9 cellular contexts compared by ENCODE assay signal in the genomic region with DNA sequence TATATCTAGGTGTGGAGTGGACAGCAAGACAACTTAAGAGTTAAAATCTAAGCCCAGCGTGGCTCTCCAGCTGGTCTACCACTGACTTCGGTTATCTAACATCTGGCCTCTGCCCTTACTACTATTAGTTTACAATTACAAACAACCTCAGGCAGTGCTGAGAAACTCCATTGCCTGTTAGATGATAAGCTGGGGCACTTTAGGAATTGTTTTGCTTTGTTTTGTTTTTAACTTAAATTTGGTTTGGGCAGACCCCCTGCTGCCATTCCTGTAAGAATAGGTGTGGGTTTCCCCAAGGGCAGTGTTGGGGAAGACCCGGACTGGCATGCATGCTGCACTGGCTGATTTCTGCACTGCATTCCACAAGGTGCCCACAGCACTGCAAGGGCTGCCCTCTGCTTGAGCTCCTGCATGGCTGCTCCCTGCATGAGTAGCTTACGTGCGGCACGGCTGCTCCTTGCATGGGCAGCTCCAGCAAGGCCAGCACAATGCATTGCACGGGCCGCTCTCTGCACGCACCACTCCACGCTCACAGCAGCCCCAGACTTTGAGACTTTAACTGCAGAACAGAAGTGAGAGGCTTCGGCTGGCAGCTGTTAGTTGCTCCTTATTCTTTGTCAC.
A peak's percentile ranks its signal among the peaks of the same experiment; 100 is the strongest.
DNase-seq lines count a peak whose midpoint lies in the region; ATAC-seq and TF ChIP-seq lines count a peak whose summit lies in the region.
"Had no signal": no experiment of that assay in that cellular context is flagged by ENCODE, and none has a peak within 500 bp of the region (broad histone marks: within the 10 kb centered on the region; RNA-seq: fewer than 3 reads in every experiment).

No MANE protein-coding gene starts in this region.

- H3K36me3 ChIP-seq in stomach = no peaks in the 10 kb centered on the region
- H3K36me3 ChIP-seq: WERI-Rb-1 had no signal

- TF ChIP-seq EP300 in stomach (IDR thresholded peaks at IDR 0.05) = no peak

- peaks cover 7% of the 10 kb centered on the region for H3K36me3 Mint-ChIP-seq in activated CD8-positive, alpha-beta memory T cell treated with anti-CD3 and anti-CD28 coated beads, Interleukin-2, amount 10 ng/mL, durations not matched to agents 7 days and 5 days
- H3K36me3 Mint-ChIP-seq in effector memory CD8-positive, alpha-beta T cell (ENCODE audit: insufficient read depth) = no peaks in the 10 kb centered on the region

- intact Hi-C loops in stomach (cut with DNase I; ENCODE audit: low total_unique reads) = no loop called here

- CTCF ChIA-PET in activated CD8-positive, alpha-beta memory T cell treated with anti-CD3 and anti-CD28 coated beads, Interleukin-2, amount 10 ng/mL, durations not matched to agents 7 days and 5 days (lab: Charles Lee) = interaction anchor here (0.9 to 7.5 kb wide), 11 partner anchors 10 to 104 kb away, joined by 3 to 55 read pairs (median 6); a partner anchor contains a TSS

- peaks cover 16 to 55% (median 44%) of the 10 kb centered on the region in 4 donors for H3K4me1 ChIP-seq in stomach

- H3K4me3 ChIP-seq in stomach = no peak overlapping the region

- peak overlapping the region; percentile 92 for H3K27ac Mint-ChIP-seq in activated CD8-positive, alpha-beta memory T cell treated with anti-CD3 and anti-CD28 coated beads, Interleukin-2, amount 10 ng/mL, durations not matched to agents 7 days and 5 days
- peak overlapping the region; percentile 80 to 93 for H3K27ac Mint-ChIP-seq in effector memory CD8-positive, alpha-beta T cell

- no peak for TF ChIP-seq POLR2A in stomach (IDR thresholded peaks at IDR 0.05)

- TF ChIP-seq CTCF in stomach (IDR thresholded peaks at IDR 0.05) = no peak

- peaks cover 57% of the 10 kb centered on the region for H3K4me1 Mint-ChIP-seq in activated CD8-positive, alpha-beta memory T cell treated with anti-CD3 and anti-CD28 coated beads, Interleukin-2, amount 10 ng/mL, durations not matched to agents 7 days and 5 days
- peaks cover 31 to 42% of the 10 kb centered on the region in 2 donors for H3K4me1 Mint-ChIP-seq in effector memory CD8-positive, alpha-beta T cell (ENCODE audit: low read depth in 2 of 2)

- peak overlapping the region; percentile 38 for H3K4me3 Mint-ChIP-seq in activated CD8-positive, alpha-beta memory T cell treated with anti-CD3 and anti-CD28 coated beads, Interleukin-2, amount 10 ng/mL, durations not matched to agents 7 days and 5 days
- peak overlapping the region; percentile 62 to 70 for H3K4me3 Mint-ChIP-seq in effector memory CD8-positive, alpha-beta T cell

- H3K9me3 Mint-ChIP-seq in activated CD8-positive, alpha-beta memory T cell treated with anti-CD3 and anti-CD28 coated beads, Interleukin-2, amount 10 ng/mL, durations not matched to agents 7 days and 5 days (ENCODE audit: low read depth) = no peaks in the 10 kb centered on the region
- no peaks in the 10 kb centered on the region for H3K9me3 Mint-ChIP-seq in effector memory CD8-positive, alpha-beta T cell

- H3K27ac ChIP-seq in stomach = peak overlapping the region in 3 of 5 donors; percentile 42 to 74 (median 51)
- H3K27ac ChIP-seq: WERI-Rb-1 had no signal

- no peaks in the 10 kb centered on the region for H3K27me3 ChIP-seq in stomach

- no peak for DNase-seq in activated CD8-positive, alpha-beta memory T cell treated with anti-CD3 and anti-CD28 coated beads, Interleukin-2, amount 10 ng/mL, durations not matched to agents 7 days and 5 days
- no peak for DNase-seq in activated CD8-positive, alpha-beta memory T cell treated with anti-CD3 and anti-CD28 coated beads for 24 hours
- DNase-seq in NCI-H69 (lab: John Stamatoyannopoulos, UW) (peak; percentile 23), stomach (no peak)
- no peak for DNase-seq in effector memory CD8-positive, alpha-beta T cell
- DNase-seq: WERI-Rb-1 had no signal

- no peaks in the 10 kb centered on the region for H3K27me3 Mint-ChIP-seq in activated CD8-positive, alpha-beta memory T cell treated with anti-CD3 and anti-CD28 coated beads, Interleukin-2, amount 10 ng/mL, durations not matched to agents 7 days and 5 days
- H3K27me3 Mint-ChIP-seq in effector memory CD8-positive, alpha-beta T cell = no peaks in the 10 kb centered on the region

- no peaks in the 10 kb centered on the region for H3K9me3 ChIP-seq in stomach

- 45 to 64% (median 59%) methylated on average over 7 to 11 of the region's 11 CpGs for WGBS in stomach, 5 donors

- no peak for ATAC-seq in activated CD8-positive, alpha-beta memory T cell treated with anti-CD3 and anti-CD28 coated beads, Interleukin-2, amount 10 ng/mL, durations not matched to agents 7 days and 5 days
- no peak for ATAC-seq in effector memory CD8-positive, alpha-beta T cell (replicated peaks)
- ATAC-seq in GM21390 (IDR thresholded peaks at IDR 0.05; ENCODE audit: unreplicated experiment) = no peak
- ATAC-seq in HG02623 (IDR thresholded peaks at IDR 0.05; ENCODE audit: unreplicated experiment) = no peak
- ATAC-seq in HG03280 (IDR thresholded peaks at IDR 0.05; ENCODE audit: unreplicated experiment) = no peak
